In the genomic region with DNA sequence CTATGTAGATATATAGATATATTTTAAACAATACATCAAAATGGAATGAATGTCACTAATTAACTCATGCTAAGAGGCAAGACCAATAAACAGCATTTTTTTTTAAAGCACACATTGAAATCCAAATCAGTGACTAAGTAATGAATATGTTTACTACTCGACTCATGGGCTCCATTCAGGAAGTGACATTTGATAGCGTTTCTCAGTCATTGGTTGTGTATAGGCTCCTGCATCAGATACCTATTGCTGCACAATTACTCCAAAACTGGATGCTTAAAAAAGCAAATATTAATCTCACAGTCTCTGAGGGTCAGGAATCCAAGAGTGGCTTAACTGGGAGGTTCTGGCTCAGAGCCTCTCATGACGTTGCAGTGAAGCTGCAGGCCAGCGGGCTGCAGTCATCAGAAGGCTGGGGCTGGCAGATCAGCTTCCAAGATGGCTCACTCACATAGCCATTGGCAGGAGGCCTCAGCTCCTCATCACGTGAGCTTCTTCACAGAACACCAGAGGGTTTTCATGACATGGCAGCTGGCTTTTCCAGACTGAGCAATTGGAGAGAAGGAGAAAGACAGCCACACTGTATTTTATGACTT, we compare ENCODE assay signal across 12 cellular contexts.
DNase-seq lines count a peak whose midpoint lies in the region; ATAC-seq, FAIRE-seq and TF ChIP-seq lines count a peak whose summit lies in the region.
"Had no signal": no experiment of that assay in that cellular context is flagged by ENCODE, and none has a peak within 500 bp of the region (broad histone marks: within the 10 kb centered on the region; RNA-seq: fewer than 3 reads in every experiment).

No MANE protein-coding gene starts in this region.

- no peak overlapping the region for H3K27ac Mint-ChIP-seq in astrocyte (ENCODE audit: unreplicated experiment)
- no peak overlapping the region for H3K27ac Mint-ChIP-seq in activated naive CD4-positive, alpha-beta T cell treated with anti-CD3 and anti-CD28 coated beads for 36 hours
- H3K27ac Mint-ChIP-seq: memory B cell had no signal

- no peaks in the 10 kb centered on the region for H3K36me3 Mint-ChIP-seq in astrocyte (ENCODE audit: low read depth, unreplicated experiment)
- no peaks in the 10 kb centered on the region for H3K36me3 Mint-ChIP-seq in activated naive CD4-positive, alpha-beta T cell treated with anti-CD3 and anti-CD28 coated beads for 36 hours (ENCODE audit: low read depth)
- H3K36me3 Mint-ChIP-seq: memory B cell had no signal

- CTCF ChIA-PET in activated naive CD4-positive, alpha-beta T cell treated with anti-CD3 and anti-CD28 coated beads for 36 hours (lab: Charles Lee) = no interaction called here

- WGBS in testis, 2 donors = 50 to 59% methylated on average over 5 of the region's 5 CpGs
- no CpG with 5 or more reads among the region's 5 CpGs for WGBS in mesendoderm (ENCODE audit: extremely low coverage, insufficient coverage, low lambda C conversion rate)

- no peak overlapping the region for H2AFZ ChIP-seq in astrocyte (ENCODE audit: low read depth, low read length)

- H3K4me3 ChIP-seq in astrocyte (ENCODE audit: insufficient read depth, low read depth, low read length) (no peak overlapping the region), testis (no peak overlapping the region), mesendoderm (ENCODE audit: low read length) (no peak overlapping the region)

- intact Hi-C loops in left ventricle myocardium superior (cut with micrococcal nuclease) (no loop called here), testis (cut with DNase I; ENCODE audit: low total_unique reads) (no loop called here)
- intact Hi-C loops in activated naive CD4-positive, alpha-beta T cell treated with anti-CD3 and anti-CD28 coated beads for 36 hours (cut with micrococcal nuclease) = no loop called here

- H2AK5ac ChIP-seq in mesendoderm (ENCODE audit: low read length) = no peak overlapping the region

- H3K9me3 ChIP-seq in astrocyte (ENCODE audit: insufficient read depth, low read depth, low read length) (no peaks in the 10 kb centered on the region), testis (no peaks in the 10 kb centered on the region)

- H3K27me3 ChIP-seq in astrocyte (ENCODE audit: insufficient read depth, low read length) (no peaks in the 10 kb centered on the region), testis (no peaks in the 10 kb centered on the region), mesendoderm (ENCODE audit: insufficient read depth, low read length, poor library complexity) (no peaks in the 10 kb centered on the region)
- H3K27me3 ChIP-seq: foreskin keratinocyte had no signal

- no peak overlapping the region for H3K9ac ChIP-seq in astrocyte (ENCODE audit: low read length)
- no peak overlapping the region for H3K9ac ChIP-seq in mesendoderm (ENCODE audit: low read length)
- H3K9ac ChIP-seq: KMS-11 had no signal

- no peak overlapping the region for H3K4ac ChIP-seq in mesendoderm (ENCODE audit: low read depth, low read length)

- H2BK120ac ChIP-seq in mesendoderm (ENCODE audit: low read depth, low read length) = no peak overlapping the region

- H3K36me3 ChIP-seq in astrocyte (ENCODE audit: insufficient read depth, low read length) = no peaks in the 10 kb centered on the region
- no peaks in the 10 kb centered on the region for H3K36me3 ChIP-seq in testis (ENCODE audit: low read depth, missing control alignments)
- no peaks in the 10 kb centered on the region for H3K36me3 ChIP-seq in mesendoderm (ENCODE audit: control insufficient read depth, insufficient read depth, low read length)

- peaks cover 26% of the 10 kb centered on the region for H3K4me1 Mint-ChIP-seq in astrocyte (ENCODE audit: low read depth, unreplicated experiment)
- no peaks in the 10 kb centered on the region for H3K4me1 Mint-ChIP-seq in activated naive CD4-positive, alpha-beta T cell treated with anti-CD3 and anti-CD28 coated beads for 36 hours (ENCODE audit: low read depth)
- H3K4me1 Mint-ChIP-seq: memory B cell had no signal

- no peaks in the 10 kb centered on the region for H3K9me3 Mint-ChIP-seq in astrocyte (ENCODE audit: unreplicated experiment)
- no peaks in the 10 kb centered on the region for H3K9me3 Mint-ChIP-seq in activated naive CD4-positive, alpha-beta T cell treated with anti-CD3 and anti-CD28 coated beads for 36 hours
- H3K9me3 Mint-ChIP-seq: memory B cell had no signal

- peak; percentile 93 for ATAC-seq in left ventricle myocardium superior
- ATAC-seq: foreskin keratinocyte had no signal

- H4K20me1 ChIP-seq in astrocyte (ENCODE audit: insufficient read depth, low read length) = no peaks in the 10 kb centered on the region

- no peak overlapping the region for H2BK15ac ChIP-seq in mesendoderm (replicated peaks; ENCODE audit: low read depth)

- no peak overlapping the region for H4K8ac ChIP-seq in mesendoderm (ENCODE audit: low read depth, low read length)

- H3K4me1 ChIP-seq in astrocyte (ENCODE audit: insufficient read depth, low read length) (no peaks in the 10 kb centered on the region), testis (no peaks in the 10 kb centered on the region), mesendoderm (ENCODE audit: control insufficient read depth, low read depth, low read length) (no peaks in the 10 kb centered on the region)

- H3K27ac ChIP-seq in astrocyte (ENCODE audit: low read depth, low read length) (no peak overlapping the region), testis (no peak overlapping the region), mesendoderm (ENCODE audit: low read depth, low read length) (no peak overlapping the region)
- H3K27ac ChIP-seq: foreskin keratinocyte, KMS-11 had no signal

- H3K79me2 ChIP-seq in astrocyte (ENCODE audit: insufficient read depth, low read length) = no peaks in the 10 kb centered on the region
- H3K79me2 ChIP-seq in mesendoderm (ENCODE audit: control insufficient read depth, insufficient read depth, low read length) = no peaks in the 10 kb centered on the region

- FAIRE-seq in astrocyte (lab: Jason Lieb, UNC) = no peak
- FAIRE-seq in H54 (lab: Jason Lieb, UNC) = no peak

- no peak overlapping the region for H4K5ac ChIP-seq in mesendoderm (ENCODE audit: low read length)

- no peaks in the 10 kb centered on the region for H3K27me3 Mint-ChIP-seq in astrocyte (ENCODE audit: low read depth, unreplicated experiment)
- no peaks in the 10 kb centered on the region for H3K27me3 Mint-ChIP-seq in activated naive CD4-positive, alpha-beta T cell treated with anti-CD3 and anti-CD28 coated beads for 36 hours (ENCODE audit: low read depth)
- H3K27me3 Mint-ChIP-seq: memory B cell had no signal

- no peak overlapping the region for H3K4me3 Mint-ChIP-seq in astrocyte (ENCODE audit: unreplicated experiment)
- no peak overlapping the region for H3K4me3 Mint-ChIP-seq in activated naive CD4-positive, alpha-beta T cell treated with anti-CD3 and anti-CD28 coated beads for 36 hours
- H3K4me3 Mint-ChIP-seq: memory B cell had no signal

- no peak overlapping the region for H3K18ac ChIP-seq in mesendoderm (ENCODE audit: low read length)

- no peak for TF ChIP-seq CTCF in astrocyte (IDR thresholded peaks at IDR 0.05; ENCODE audit: insufficient read depth, low read depth, low read length)
- no peak for TF ChIP-seq CTCF in testis (IDR thresholded peaks at IDR 0.05)

- no peak overlapping the region for H3K23ac ChIP-seq in mesendoderm (ENCODE audit: low read length)

- no peaks in the 10 kb centered on the region for H3K79me1 ChIP-seq in mesendoderm (ENCODE audit: low read length)

- TF ChIP-seq POLR2A in testis (IDR thresholded peaks at IDR 0.05) (no peak), H54 (IDR thresholded peaks at IDR 0.05; ENCODE audit: low read depth, low read length) (no peak)

- H3K4me2 ChIP-seq in astrocyte (ENCODE audit: low read length) = no peak overlapping the region
- no peak overlapping the region for H3K4me2 ChIP-seq in mesendoderm (ENCODE audit: low read length)
- H3K4me2 ChIP-seq: KMS-11 had no signal

- no peak overlapping the region for H3K56ac ChIP-seq in mesendoderm (ENCODE audit: low read length)

- DNase-seq in HT1080 (ENCODE audit: low read depth) (peak; percentile 34), astrocyte (ENCODE audit: low read depth) (peak; percentile 83), left ventricle myocardium superior (peak; percentile 79), testis (peak; percentile 47), mesendoderm (no peak), H54 (ENCODE audit: insufficient read length, low spot score) (no peak)
- no peak for DNase-seq in activated naive CD4-positive, alpha-beta T cell treated with anti-CD3 and anti-CD28 coated beads for 36 hours
- DNase-seq: DMS79 treated with DMSO at 0.1 percent for 48 hours, foreskin keratinocyte, T-helper 2 cell had no signal

- H2BK5ac ChIP-seq in mesendoderm (ENCODE audit: low read length) = no peak overlapping the region

Comparison
In these comparisons a context has a peak if more than half of its experiments do, and no peak if none do; other contexts are left out.
1. DNase-seq: peak in HT1080 (single experiment), astrocyte (single experiment), left ventricle myocardium superior (single experiment) and testis (single experiment); none in mesendoderm (single experiment), activated naive CD4-positive, alpha-beta T cell treated with anti-CD3 and anti-CD28 coated beads for 36 hours (single experiment) and H54 (single experiment).